ENCODE assay signal across 15 cellular contexts in the genomic region with DNA sequence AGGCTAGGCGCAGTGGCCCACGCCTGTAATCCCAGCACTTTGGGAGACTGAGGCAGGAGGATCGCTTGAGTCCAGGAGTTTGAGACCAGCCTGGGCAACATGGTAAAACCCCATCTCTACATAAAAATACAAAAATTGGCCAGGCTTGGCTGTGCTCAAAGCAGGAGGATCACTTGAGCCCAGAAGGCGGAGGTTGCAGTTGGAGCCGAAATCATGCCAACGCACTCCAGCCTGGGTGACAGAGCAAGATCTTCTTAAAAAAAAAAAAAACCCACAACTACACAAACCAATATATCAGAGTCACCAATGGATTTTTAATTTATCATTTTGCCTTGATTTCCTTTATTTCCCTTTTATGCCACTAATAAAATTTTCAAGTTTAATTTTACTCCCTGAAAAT. TPM values are rescaled to one million over a fixed set of nuclear protein-coding genes. Genes with fewer than 3 reads are reported as not detected.
DNase-seq lines count a peak whose midpoint lies in the region; ATAC-seq and TF ChIP-seq lines count a peak whose summit lies in the region.
"Had no signal": no experiment of that assay in that cellular context is flagged by ENCODE, and none has a peak within 500 bp of the region (broad histone marks: within the 10 kb centered on the region; RNA-seq: fewer than 3 reads in every experiment).

No MANE protein-coding gene starts in this region.

- H3K9me3 ChIP-seq in mammary epithelial cell (replicated peaks; ENCODE audit: insufficient read depth, low read length) (no peaks in the 10 kb centered on the region), mesenchymal stem cell (ENCODE audit: control insufficient read depth, low read length) (no peaks in the 10 kb centered on the region)
- H3K9me3 ChIP-seq: psoas muscle had no signal

- no TSS peak for BruUV-seq in MCF 10A (replicated peaks; lab: Mats Ljungman, UMichigan)
- BruUV-seq in mammary epithelial cell (replicated peaks; lab: Mats Ljungman, UMichigan) = no TSS peak

- no peak overlapping the region for H3K14ac ChIP-seq in mesenchymal stem cell (ENCODE audit: low read length in 2 of 2)

- peaks cover 21% of the 10 kb centered on the region for H3K4me1 Mint-ChIP-seq in MCF 10A (ENCODE audit: insufficient read depth, unreplicated experiment)
- peaks cover 45% of the 10 kb centered on the region for H3K4me1 Mint-ChIP-seq in activated T-helper 17 cell treated with anti-CD3 and anti-CD28 coated beads, Interleukin-2, amount 50 U/mL, for 72 hours

- H3K79me1 ChIP-seq in mesenchymal stem cell (replicated peaks; ENCODE audit: low read length, poor library complexity, severe bottlenecking) = peaks cover 25% of the 10 kb centered on the region

- H3K79me2 ChIP-seq in mammary epithelial cell (ENCODE audit: insufficient read depth, low read length) = peaks cover 45% of the 10 kb centered on the region

- H3K27ac ChIP-seq in mammary epithelial cell (ENCODE audit: insufficient read depth, low read depth, low read length) (no peak overlapping the region), mesenchymal stem cell (ENCODE audit: low read length, poor library complexity, severe bottlenecking) (peak overlapping the region; percentile 35)
- H3K27ac ChIP-seq: psoas muscle had no signal

- dilution Hi-C loops in mammary epithelial cell (cut with HindIII; ENCODE audit: low sequenced_read_pairs) = no loop called here

- H4K91ac ChIP-seq in mesenchymal stem cell (ENCODE audit: low read length) = no peak overlapping the region

- no peaks in the 10 kb centered on the region for H3K27me3 ChIP-seq in mammary epithelial cell (ENCODE audit: insufficient read depth, low read length)
- H3K27me3 ChIP-seq in mesenchymal stem cell (ENCODE audit: control insufficient read depth in 1 of 2, insufficient read depth in 1 of 2, low read length in 2 of 2) = no peaks in the 10 kb centered on the region
- H3K27me3 ChIP-seq: dorsolateral prefrontal cortex had no signal

- H3K23ac ChIP-seq in mesenchymal stem cell (ENCODE audit: low read length in 2 of 2) = no peak overlapping the region

- peak overlapping the region in 1 of 2 experiments; percentile 39 for H3K18ac ChIP-seq in mesenchymal stem cell (ENCODE audit: low read depth in 1 of 2, low read length in 2 of 2)

- in situ Hi-C loops in mammary epithelial cell (cut with MboI; ENCODE audit: low sequenced_read_pairs in 2 of 2) = no loop called here

- intact Hi-C loops in MCF 10A (cut with micrococcal nuclease) = no loop called here
- intact Hi-C loops in mammary epithelial cell (cut with micrococcal nuclease) = no loop called here

- H2BK12ac ChIP-seq in mesenchymal stem cell (ENCODE audit: low read length in 2 of 2) = no peak overlapping the region

- peaks cover 6% of the 10 kb centered on the region for H3K36me3 Mint-ChIP-seq in MCF 10A (ENCODE audit: insufficient read depth, unreplicated experiment)
- H3K36me3 Mint-ChIP-seq in activated T-helper 17 cell treated with anti-CD3 and anti-CD28 coated beads, Interleukin-2, amount 50 U/mL, for 72 hours (ENCODE audit: low read depth) = peaks cover 23% of the 10 kb centered on the region

- WGBS in mammary epithelial cell (ENCODE audit: low coverage, missing lambda C conversion rate) = 96% methylated on average over 3 of the region's 6 CpGs
- WGBS in mesenchymal stem cell = 98% methylated on average over 6 of the region's 6 CpGs

- H3K36me3 ChIP-seq in mammary epithelial cell (ENCODE audit: insufficient read depth, low read length) = no peaks in the 10 kb centered on the region
- H3K36me3 ChIP-seq in mesenchymal stem cell (ENCODE audit: control insufficient read depth in 1 of 2, insufficient read depth in 2 of 2, low read depth in 1 of 2, low read length in 2 of 2) = no peaks in the 10 kb centered on the region

- no peak overlapping the region for H2BK5ac ChIP-seq in mesenchymal stem cell (ENCODE audit: low read depth, low read length, poor library complexity, severe bottlenecking)

- no peaks in the 10 kb centered on the region for H4K20me1 ChIP-seq in mammary epithelial cell (ENCODE audit: insufficient read depth, low read length)

- H2BK120ac ChIP-seq in mesenchymal stem cell (ENCODE audit: low read depth, low read length) = no peak overlapping the region

- H3K27me3 Mint-ChIP-seq in MCF 10A (ENCODE audit: insufficient read depth, unreplicated experiment) = no peaks in the 10 kb centered on the region
- H3K27me3 Mint-ChIP-seq in activated T-helper 17 cell treated with anti-CD3 and anti-CD28 coated beads, Interleukin-2, amount 50 U/mL, for 72 hours = no peaks in the 10 kb centered on the region

- no peak overlapping the region for H2BK15ac ChIP-seq in mesenchymal stem cell (ENCODE audit: low read depth, poor library complexity, severe bottlenecking)

- H2AK5ac ChIP-seq in mesenchymal stem cell (ENCODE audit: low read length, severe bottlenecking) = no peak overlapping the region

- no peak overlapping the region for H3K4me2 ChIP-seq in mammary epithelial cell (ENCODE audit: insufficient read depth, low read depth, low read length)
- H3K4me2 ChIP-seq in mesenchymal stem cell (ENCODE audit: low read length, poor library complexity, severe bottlenecking) = no peak overlapping the region

- ATAC-seq in activated T-helper 17 cell treated with anti-CD3 and anti-CD28 coated beads, Interleukin-2, amount 50 U/mL, for 72 hours (replicated peaks) = no peak
- no peak for ATAC-seq in HG02588 (IDR thresholded peaks at IDR 0.05; ENCODE audit: unreplicated experiment)

- no peak for TF ChIP-seq CTCF in MCF 10A (IDR thresholded peaks at IDR 0.05; ENCODE audit: unreplicated experiment)
- TF ChIP-seq CTCF in mammary epithelial cell (conservative IDR thresholded peaks at IDR 0.05 in 1 of 2, IDR thresholded peaks at IDR 0.05 in 1 of 2; ENCODE audit: extremely low read depth in 1 of 2, insufficient read depth in 1 of 2, low read depth in 1 of 2, low read length in 2 of 2) = no peak

- H2AFZ ChIP-seq in mammary epithelial cell (ENCODE audit: low read depth, low read length) (no peak overlapping the region), mesenchymal stem cell (ENCODE audit: low read depth, low read length) (no peak overlapping the region)

- H3K4me1 ChIP-seq in mammary epithelial cell (ENCODE audit: insufficient read depth, low read length) (peaks cover 24% of the 10 kb centered on the region), mesenchymal stem cell (ENCODE audit: control insufficient read depth, insufficient read depth, low read depth, low read length) (peaks cover 8% of the 10 kb centered on the region)

- H3K4ac ChIP-seq in mesenchymal stem cell (ENCODE audit: low read depth in 1 of 2, low read length in 2 of 2) = no peak overlapping the region

- H3K9me3 Mint-ChIP-seq in MCF 10A (ENCODE audit: unreplicated experiment) = no peaks in the 10 kb centered on the region
- H3K9me3 Mint-ChIP-seq in activated T-helper 17 cell treated with anti-CD3 and anti-CD28 coated beads, Interleukin-2, amount 50 U/mL, for 72 hours = no peaks in the 10 kb centered on the region

- DNase-seq in MCF 10A (ENCODE audit: unreplicated experiment) (no peak), mammary epithelial cell (no peak), mesenchymal stem cell (no peak), EL (no peak), HK-2 (ENCODE audit: unreplicated experiment) (no peak), islet precursor cell (no peak)
- DNase-seq: DMS153, left colon, MM.1S, NCI-H2029 treated with DMSO at 0.1 percent for 48 hours, NCI-H69, psoas muscle had no signal

- POLR2A ChIA-PET in MCF 10A (lab: Yijun Ruan, JAX) = interaction anchor here (1.0 to 1.1 kb wide), 2 partner anchors 8 to 9 kb away, joined by 4 to 5 read pairs; no protein-coding TSS in a partner anchor

- H3K27ac Mint-ChIP-seq in MCF 10A (ENCODE audit: low read depth, unreplicated experiment) = peak overlapping the region; percentile 81
- peak overlapping the region; percentile 91 for H3K27ac Mint-ChIP-seq in activated T-helper 17 cell treated with anti-CD3 and anti-CD28 coated beads, Interleukin-2, amount 50 U/mL, for 72 hours

- H3K4me3 ChIP-seq in mammary epithelial cell (replicated peaks in 1 of 3; ENCODE audit: insufficient read depth in 1 of 3, low read depth in 2 of 3, low read length in 3 of 3) (no peak overlapping the region), mesenchymal stem cell (ENCODE audit: insufficient read depth in 1 of 2, low read depth in 1 of 2, low read length in 2 of 2) (no peak overlapping the region)
- H3K4me3 ChIP-seq: psoas muscle had no signal

- no peak overlapping the region for H4K8ac ChIP-seq in mesenchymal stem cell (ENCODE audit: low read length)

- CTCF ChIA-PET in MCF 10A (lab: Yijun Ruan, JAX) = interaction anchor here (0.8 kb wide), 1 partner anchor 97 kb away, joined by 3 read pairs; no protein-coding TSS in a partner anchor
- CTCF ChIA-PET in mammary epithelial cell (lab: Charles Lee; ENCODE audit: low non-redundant PET) = no interaction called here

- H3K9ac ChIP-seq in mammary epithelial cell (ENCODE audit: insufficient read depth, low read length) = no peak overlapping the region
- no peak overlapping the region for H3K9ac ChIP-seq in mesenchymal stem cell (ENCODE audit: low read length)

- H3K4me3 Mint-ChIP-seq in MCF 10A (ENCODE audit: unreplicated experiment) = no peak overlapping the region
- peak overlapping the region; percentile 97 for H3K4me3 Mint-ChIP-seq in activated T-helper 17 cell treated with anti-CD3 and anti-CD28 coated beads, Interleukin-2, amount 50 U/mL, for 72 hours

RNA-seq across cellular contexts. Expression of a gene that starts 9.3 kb away (rescaled TPM):
- 7.6 and 8.4 TPM in 2 replicates for total RNA-seq in MCF 10A (2022)
- total RNA-seq in mammary epithelial cell = 1 to 10 TPM; 4.2 to 8.8 TPM
- 2.4 TPM for polyA plus RNA-seq in mammary epithelial cell
- 3.3 TPM for polyA minus RNA-seq in mammary epithelial cell
- 10 to 100 TPM; 13.8 to 20.1 TPM for total RNA-seq in activated T-helper 17 cell treated with anti-CD3 and anti-CD28 coated beads, Interleukin-2, amount 50 U/mL, for 72 hours
- 9.8 TPM for polyA plus RNA-seq in mesenchymal stem cell (2013, experiment 1 of 2)
- polyA plus RNA-seq in mesenchymal stem cell (2013, experiment 2 of 2) = 10.1 TPM

RNA-seq across cellular contexts. Expression of a gene that starts 39.4 kb away (rescaled TPM):
- total RNA-seq in MCF 10A (2022) (6.0 and 8.2 TPM in 2 replicates), mammary epithelial cell (10 to 100 TPM in 1 of 2 donors, 1 to 10 TPM in 1; 9.0 to 13.8 TPM)
- polyA plus RNA-seq in mammary epithelial cell = 10.0 TPM
- polyA minus RNA-seq in mammary epithelial cell = 3.0 TPM
- total RNA-seq in activated T-helper 17 cell treated with anti-CD3 and anti-CD28 coated beads, Interleukin-2, amount 50 U/mL, for 72 hours = 1 to 10 TPM; 3.4 to 5.7 TPM
- polyA plus RNA-seq in mesenchymal stem cell (2013, experiment 1 of 2) = 6.2 TPM
- polyA plus RNA-seq in mesenchymal stem cell (2013, experiment 2 of 2) = 5.8 TPM
